In the genomic region with DNA sequence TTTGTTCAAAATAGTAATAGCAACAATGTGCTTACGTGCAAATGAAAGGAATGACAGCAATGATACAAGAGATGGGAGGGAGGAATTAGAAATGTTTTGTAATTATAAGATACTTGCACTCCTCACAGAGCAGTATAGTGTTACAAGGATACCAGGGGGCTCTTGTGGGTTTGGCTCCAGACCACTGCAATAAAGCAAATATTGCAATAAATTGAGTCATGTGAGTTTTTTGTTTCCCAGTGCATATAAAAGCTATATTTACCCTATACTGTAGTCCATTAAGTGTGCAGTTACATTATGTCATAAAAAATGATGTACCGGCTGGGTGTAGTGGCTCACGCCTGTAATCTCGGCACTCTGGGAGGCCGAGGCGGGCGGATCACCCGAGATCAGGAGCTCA, we compare ENCODE assay signal across 23 cellular contexts.
"Had no signal": no experiment of that assay in that cellular context is flagged by ENCODE, and none has a peak within 500 bp of the region (broad histone marks: within the 10 kb centered on the region; RNA-seq: fewer than 3 reads in every experiment).

No MANE protein-coding gene starts in this region.

- H3K27me3 ChIP-seq: brain microvascular endothelial cell, dorsolateral prefrontal cortex had no signal

- DNase-seq: activated CD4-positive, alpha-beta memory T cell treated with anti-CD3 and anti-CD28 coated beads, Interleukin-2, amount 10 ng/mL, durations not matched to agents 7 days and 5 days; activated CD4-positive, alpha-beta T cell treated with anti-CD3 and anti-CD28 coated beads for 1 hour; activated CD4-positive, alpha-beta T cell treated with anti-CD3 and anti-CD28 coated beads for 4 hours; activated CD4-positive, alpha-beta T cell treated with anti-CD3 and anti-CD28 coated beads, Interleukin-2, amount 10 ng/mL, durations not matched to agents 7 days and 5 days; activated CD4-positive, alpha-beta T cell treated with anti-CD3 and anti-CD28 coated beads, Interleukin-2, amount 50 U/mL, for 4 hours; activated CD4-positive, CD25-positive, alpha-beta regulatory T cell; activated CD8-positive, alpha-beta memory T cell treated with anti-CD3 and anti-CD28 coated beads, Interleukin-2, amount 50 U/mL, for 48 hours; activated gamma-delta T cell; activated naive CD4-positive, alpha-beta T cell; activated naive CD4-positive, alpha-beta T cell treated with anti-CD3 and anti-CD28 coated beads, Interleukin-2, amount 10 ng/mL, durations not matched to agents 7 days and 5 days; activated naive CD8-positive, alpha-beta T cell treated with anti-CD3 and anti-CD28 coated beads, Interleukin-2, amount 10 ng/mL, durations not matched to agents 7 days and 5 days; activated T-cell treated with anti-CD3 and anti-CD28 coated beads for 4 hours; activated T-cell treated with anti-CD3 and anti-CD28 coated beads, Interleukin-2, amount 50 U/mL, for 24 hours; activated T-cell treated with anti-CD3 and anti-CD28 coated beads, Interleukin-2, amount 50 U/mL, for 72 hours; anterior cingulate cortex; brain microvascular endothelial cell; dorsolateral prefrontal cortex; effector memory CD4-positive, alpha-beta T cell; endodermal cell; foreskin fibroblast; head of caudate nucleus; hippocampal formation had no signal

- H3K27ac ChIP-seq: brain microvascular endothelial cell, coronary artery, dorsolateral prefrontal cortex had no signal

- H3K4me3 ChIP-seq: coronary artery, dorsolateral prefrontal cortex had no signal

- H3K36me3 ChIP-seq: brain microvascular endothelial cell had no signal
